In the genomic region with DNA sequence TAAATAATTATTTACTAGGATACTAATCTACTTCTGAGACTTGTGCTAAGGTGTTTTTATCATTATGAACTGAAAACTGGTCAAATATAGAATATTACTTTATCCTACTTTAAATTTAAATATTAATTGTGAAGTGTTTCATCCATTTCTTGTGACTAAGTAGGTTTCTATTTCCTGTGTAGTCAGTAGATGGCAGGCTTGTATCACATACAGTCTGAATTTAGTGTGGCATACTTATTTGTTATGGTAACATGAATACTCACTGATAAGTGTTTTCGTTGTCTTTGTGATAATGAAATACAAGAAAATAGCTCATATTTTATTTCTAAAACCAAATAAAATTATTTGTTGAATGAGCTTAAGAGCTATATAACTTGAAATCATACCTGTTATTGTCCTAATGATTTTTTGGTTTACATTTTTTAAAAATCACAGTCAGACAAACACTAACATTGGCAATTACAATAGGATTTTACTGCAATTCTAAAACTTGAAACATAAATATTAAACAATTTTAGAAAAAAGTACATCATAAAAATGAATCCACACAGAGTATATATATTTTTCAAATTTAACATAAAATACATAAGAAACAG, we compare ENCODE assay signal across 9 cellular contexts.
DNase-seq lines count a peak whose midpoint lies in the region; ATAC-seq and TF ChIP-seq lines count a peak whose summit lies in the region.
"Had no signal": no experiment of that assay in that cellular context is flagged by ENCODE, and none has a peak within 500 bp of the region (broad histone marks: within the 10 kb centered on the region; RNA-seq: fewer than 3 reads in every experiment).

No MANE protein-coding gene starts in this region.

- no peak for TF ChIP-seq POLR2A in esophagus muscularis mucosa (IDR thresholded peaks at IDR 0.05; ENCODE audit: low read depth)

- H3K36me3 ChIP-seq in OCI-LY1 (ENCODE audit: insufficient read depth, low read length): no peaks in the 10 kb centered on the region
- H3K36me3 ChIP-seq in esophagus muscularis mucosa: no peaks in the 10 kb centered on the region

- no peak overlapping the region for H3K4me2 ChIP-seq in OCI-LY1 (ENCODE audit: low read length)

- H4K20me1 ChIP-seq in OCI-LY1 (ENCODE audit: insufficient read depth, low read length): no peaks in the 10 kb centered on the region

- TF ChIP-seq CTCF in OCI-LY1 (IDR thresholded peaks at IDR 0.05; ENCODE audit: low read length) (peak; percentile 68), esophagus muscularis mucosa (IDR thresholded peaks at IDR 0.05) (peak in 2 of 3 experiments; percentile 36 to 39)

- DNase-seq in SIG-M5 treated with dmso at 0.1 percent for 504 hours (lab: John Stamatoyannopoulos, UW; ENCODE audit: unreplicated experiment) (peak; percentile 23), SIG-M5 (lab: John Stamatoyannopoulos, UW) (no peak), HS-27A (ENCODE audit: low read depth) (peak; percentile 2), esophagus muscularis mucosa (ENCODE audit: extremely low spot score) (no peak), superior temporal gyrus (ENCODE audit: extremely low spot score) (peak; percentile 85)
- no peak for DNase-seq in activated T-cell treated with anti-CD3 and anti-CD28 coated beads, Interleukin-2, amount 50 U/mL, for 48 hours
- DNase-seq: activated naive CD8-positive, alpha-beta T cell treated with anti-CD3 and anti-CD28 coated beads, Interleukin-2, amount 10 ng/mL, durations not matched to agents 7 days and 5 days had no signal

- no peaks in the 10 kb centered on the region for H3K27me3 ChIP-seq in OCI-LY1 (ENCODE audit: insufficient read depth, low read length)
- no peaks in the 10 kb centered on the region for H3K27me3 ChIP-seq in esophagus muscularis mucosa

- intact Hi-C loops in esophagus muscularis mucosa (cut with DNase I): no loop called here

- no peak overlapping the region for H3K4me3 ChIP-seq in OCI-LY1 (ENCODE audit: low read depth, low read length, poor library complexity, severe bottlenecking)
- no peak overlapping the region for H3K4me3 ChIP-seq in esophagus muscularis mucosa

- H3K9me3 ChIP-seq in OCI-LY1 (ENCODE audit: low read length) (0 out of 2 replicates have a peak, but pooled peaks cover 2% of the 10 kb centered on the region), esophagus muscularis mucosa (no peaks in the 10 kb centered on the region)

- H3K9ac ChIP-seq in OCI-LY1 (ENCODE audit: low read length): no peak overlapping the region

- H3K79me2 ChIP-seq in OCI-LY1 (ENCODE audit: insufficient read depth, low read length): no peaks in the 10 kb centered on the region

- H2AFZ ChIP-seq in OCI-LY1 (ENCODE audit: low read length): peak overlapping the region; percentile 91; the same call in 1 of the 2 replicates

- no peak for TF ChIP-seq EP300 in esophagus muscularis mucosa (IDR thresholded peaks at IDR 0.05)

- ATAC-seq in GM19023 (IDR thresholded peaks at IDR 0.05; ENCODE audit: unreplicated experiment): no peak

- H3F3A ChIP-seq in OCI-LY1 (ENCODE audit: insufficient read depth, low read length): no peaks in the 10 kb centered on the region

- H3K4me1 ChIP-seq in OCI-LY1 (ENCODE audit: insufficient read depth, low read length, severe bottlenecking) (peaks cover 31% of the 10 kb centered on the region), esophagus muscularis mucosa (no peaks in the 10 kb centered on the region)

- H3K9me2 ChIP-seq in OCI-LY1 (ENCODE audit: low read depth, low read length): no peaks in the 10 kb centered on the region

- WGBS in esophagus muscularis mucosa: 9% methylated on average over 1 of the region's 1 CpG

- peak overlapping the region; percentile 41 for H3K27ac ChIP-seq in OCI-LY1 (ENCODE audit: low read depth, low read length, poor library complexity, severe bottlenecking)
- no peak overlapping the region for H3K27ac ChIP-seq in esophagus muscularis mucosa (replicated peaks in 1 of 4)

Comparison
In these comparisons a context has a peak if more than half of its experiments do, and no peak if none do; other contexts are left out.
1. DNase-seq: peak in SIG-M5 treated with dmso at 0.1 percent for 504 hours (single experiment), HS-27A (single experiment) and superior temporal gyrus (single experiment); none in SIG-M5 (single experiment), esophagus muscularis mucosa (single experiment) and activated T-cell treated with anti-CD3 and anti-CD28 coated beads, Interleukin-2, amount 50 U/mL, for 48 hours (0 of 2).